In the genomic region with DNA sequence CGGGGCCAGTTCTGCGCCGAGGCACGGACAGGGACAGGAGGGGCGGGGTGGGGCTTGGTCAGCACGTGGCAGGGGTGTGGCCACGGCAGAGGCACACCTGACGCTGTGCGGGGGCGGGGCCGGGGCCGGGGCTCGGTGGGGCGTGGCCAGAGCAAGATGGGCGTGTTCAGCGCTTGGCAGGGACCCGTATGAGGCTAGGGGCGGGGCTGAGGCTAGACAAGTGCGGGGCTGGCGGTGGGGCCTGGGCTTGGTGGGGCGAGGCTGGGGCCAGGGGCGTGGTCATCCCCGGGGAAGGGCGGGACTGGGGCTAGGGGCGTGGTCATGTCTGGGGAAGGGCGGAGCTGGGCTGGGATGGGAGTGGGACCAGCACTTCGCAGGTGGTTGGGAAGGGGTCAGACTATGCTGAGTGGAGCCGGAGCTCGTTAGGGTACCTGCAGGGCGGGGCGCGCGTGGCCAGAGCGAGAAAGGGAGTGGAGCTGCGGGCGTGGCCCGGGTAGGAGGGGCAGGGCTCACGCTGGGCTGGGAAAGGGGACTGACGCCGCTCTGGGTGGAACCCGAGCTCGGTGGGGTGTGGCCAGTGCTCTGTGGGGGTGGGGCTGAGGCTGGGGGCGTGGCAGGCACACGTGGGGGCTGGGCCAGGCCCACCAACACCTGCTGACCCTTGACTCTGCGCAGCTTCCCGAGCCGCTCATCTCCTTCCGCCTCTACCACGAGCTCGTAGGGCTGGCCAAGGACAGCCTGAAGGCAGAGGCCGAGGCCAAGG, we compare ENCODE assay signal across 8 cellular contexts. TPM values are rescaled to one million over a fixed set of nuclear protein-coding genes. Genes with fewer than 3 reads are reported as not detected.
A peak's percentile ranks its signal among the peaks of the same experiment; 100 is the strongest.
DNase-seq lines count a peak whose midpoint lies in the region; ATAC-seq, FAIRE-seq and TF ChIP-seq lines count a peak whose summit lies in the region.

No MANE protein-coding gene starts in this region.

- TF ChIP-seq EP300 in GM12878 (IDR thresholded peaks at IDR 0.05; ENCODE audit: borderline replicate concordance in 1 of 2, control insufficient read depth in 1 of 2, low read depth in 2 of 2, low read length in 2 of 2), result no peak

- peaks cover 14 to 63% of the 10 kb centered on the region in 2 experiments; a peak in 3 of 4 replicates for H3K36me3 ChIP-seq in GM12878 (ENCODE audit: control insufficient read depth in 2 of 2, insufficient read depth in 2 of 2, low read length in 1 of 2)

- no peaks in the 10 kb centered on the region; the same call in 1 of the 2 replicates for H4K20me1 ChIP-seq in GM12878 (ENCODE audit: control insufficient read depth, insufficient read depth)

- in situ Hi-C loops in GM12878 (cut with MboI), result no loop called here

- SMC1A ChIA-PET in GM12878 (lab: Charles Lee; ENCODE audit: uncharacterized antibody, unreplicated experiment), result interaction anchor here (1.2 kb wide), 2 partner anchors 14 to 21 kb away, joined by 3 to 5 read pairs; no protein-coding TSS in a partner anchor

- CTCF ChIA-PET in GM12878 (lab: Yijun Ruan, JAX), result interaction anchor here (1.6 kb wide), 1 partner anchor 11 kb away, joined by 4 read pairs; no protein-coding TSS in a partner anchor

- H3K79me2 ChIP-seq in GM12878 (ENCODE audit: control insufficient read depth, insufficient read depth, low read length), result peaks cover 4% of the 10 kb centered on the region

- POLR2A ChIA-PET in GM12878 (lab: Charles Lee), result interaction anchor here (0.5 to 1.9 kb wide), 6 partner anchors 12 to 90 kb away, joined by 3 to 9 read pairs (median 4); a partner anchor contains a TSS

- H3K4me3 ChIP-seq in GM12878, result no peak overlapping the region

- intact Hi-C loops in GM12878 (cut with micrococcal nuclease; ENCODE audit: unreplicated experiment), result no loop called here

- DNase-seq in DMS153 (lab: John Stamatoyannopoulos, UW) (peak; percentile 81), NCI-H128 (lab: John Stamatoyannopoulos, UW; ENCODE audit: unreplicated experiment) (peak; percentile 82), T-helper 2 cell (peak; percentile 54 to 92 (median 85)), GM12878 (ENCODE audit: low read depth, low spot score) (no peak), left lobe of liver (ENCODE audit: low spot score) (peak; percentile 84)
- DNase-seq in stimulated activated CD8-positive, alpha-beta memory T cell treated with anti-CD3 and anti-CD28 coated beads, Interleukin-4, amount 100 ng/mL, for 48 hours, result peak; percentile 91

- BruUV-seq in GM12878 (replicated peaks; lab: Mats Ljungman, UMichigan), result no TSS peak

- H3K27ac ChIP-seq in GM12878 (ENCODE audit: control insufficient read depth, insufficient read depth), result no peak overlapping the region

- H3K27me3 ChIP-seq in GM12878 (replicated peaks in 1 of 2; ENCODE audit: control insufficient read depth in 2 of 2, insufficient read depth in 2 of 2, low read length in 1 of 2), result no peaks in the 10 kb centered on the region

- H3K9ac ChIP-seq in GM12878 (ENCODE audit: control insufficient read depth, insufficient read depth, low read length), result no peak overlapping the region

- WGBS in GM12878 (ENCODE audit: insufficient coverage, insufficient replicate concordance, low lambda C conversion rate, missing lambda C conversion rate), result 51% methylated on average over 24 of the region's 51 CpGs

- no peak for TF ChIP-seq CTCF in GM12878 (IDR thresholded peaks at IDR 0.05 in 2 of 3, conservative IDR thresholded peaks at IDR 0.05 in 1 of 3; ENCODE audit: control insufficient read depth in 2 of 3, extremely low read depth in 1 of 3, insufficient read depth in 1 of 3, low read depth in 3 of 3, low read length in 3 of 3)

- no peaks in the 10 kb centered on the region for H3K9me3 ChIP-seq in GM12878 (replicated peaks; ENCODE audit: control insufficient read depth, insufficient read depth, low read length)

- no peak overlapping the region for H3K4me2 ChIP-seq in GM12878 (ENCODE audit: control insufficient read depth, insufficient read depth)

- H2AFZ ChIP-seq in GM12878 (ENCODE audit: control insufficient read depth, low read depth, low read length), result no peak overlapping the region

- RAD21 ChIA-PET in GM12878 (lab: Charles Lee; ENCODE audit: unreplicated experiment), result interaction anchor here (0.9 kb wide), 1 partner anchor 15 kb away, joined by 3 read pairs; a partner anchor contains a TSS

- peaks cover 17% of the 10 kb centered on the region for H3K4me1 ChIP-seq in GM12878 (ENCODE audit: control insufficient read depth, insufficient read depth, low read length)

- FAIRE-seq in GM12878 (lab: Jason Lieb, UNC), result peak; percentile 65

- ATAC-seq in GM12878 (peak; percentile 85), left lobe of liver (peak; percentile 75), HG03039 (IDR thresholded peaks at IDR 0.05; ENCODE audit: unreplicated experiment) (no peak), HG03135 (IDR thresholded peaks at IDR 0.05; ENCODE audit: unreplicated experiment) (no peak)

- TF ChIP-seq POLR2A in GM12878 (IDR thresholded peaks at IDR 0.05; ENCODE audit: low read depth, low read length), result no peak; the same call in none of the 2 replicates

- TF ChIP-seq RAD21 in GM12878 (IDR thresholded peaks at IDR 0.05; ENCODE audit: insufficient read depth, low read depth, low read length), result no peak

RNA-seq across cellular contexts. Expression of a gene that starts 12.8 kb away (rescaled TPM):
- total RNA-seq in GM12878 (2013; cell fraction: nucleolus; rRNA removed), result 37.4 and 46.6 TPM in 2 replicates
- total RNA-seq in GM12878 (2014; rRNA removed) (194 and 207 TPM in 2 replicates), GM12878 (2014; rRNA removed; fragmentation: Illumina TruSeq; extraction: Trizol) (78.7 and 85.5 TPM in 2 replicates), GM12878 (2021) (243 and 250 TPM in 2 replicates), left lobe of liver (143 TPM)
- polyA plus RNA-seq in GM12878 (2011; ENCODE audit: low read depth), result 54.0 TPM
- polyA plus RNA-seq in GM12878 (2011; rRNA removed) (92.4 and 192 TPM in 2 replicates), GM12878 (2014; fragmentation: Illumina TruSeq; extraction: Trizol) (10.0 and 142 TPM in 2 replicates), GM12878 (2014; fragmentation: Nextera tagmentation; extraction: Ambion mirVana) (10 to 100 TPM in 1 of 2 experiments, 1 to 10 TPM in 1; 4.0 to 17.0 TPM), GM12878 (2014; rRNA removed) (367 and 444 TPM in 2 replicates), GM12878 (2016; fragmentation: Nextera tagmentation; extraction: Ambion mirVana) (100 to 1,000 TPM; 460 to 487 TPM)
- 220 and 291 TPM in 2 replicates for polyA plus RNA-seq in GM12878 (2011; cell fraction: cytosol; rRNA removed)
- 162 and 168 TPM in 2 replicates for polyA plus RNA-seq in GM12878 (2011; cell fraction: nucleus; rRNA removed)
- polyA plus RNA-seq in GM12878 (2012), result 184 and 198 TPM in 2 replicates
- polyA minus RNA-seq in GM12878 (2011; rRNA and poly(A)+ RNA removed), result 76.9 and 101 TPM in 2 replicates
- 70.2 and 78.0 TPM in 2 replicates for polyA minus RNA-seq in GM12878 (2011; cell fraction: cytosol; rRNA and poly(A)+ RNA removed)
- 29.5 and 49.3 TPM in 2 replicates for polyA minus RNA-seq in GM12878 (2011; cell fraction: nucleus; rRNA and poly(A)+ RNA removed)

RNA-seq across cellular contexts. Expression of a gene that starts 15.4 kb away (rescaled TPM):
- total RNA-seq in GM12878 (2013; cell fraction: nucleolus; rRNA removed), result 190 and 196 TPM in 2 replicates
- total RNA-seq in GM12878 (2014; rRNA removed), result 116 and 146 TPM in 2 replicates
- 21.4 and 26.2 TPM in 2 replicates for total RNA-seq in GM12878 (2014; rRNA removed; fragmentation: Illumina TruSeq; extraction: Trizol)
- 142 and 151 TPM in 2 replicates for total RNA-seq in GM12878 (2021)
- 33.0 TPM for polyA plus RNA-seq in GM12878 (2011; ENCODE audit: low read depth)
- polyA plus RNA-seq in GM12878 (2011; rRNA removed), result 20.8 and 53.2 TPM in 2 replicates
- 64.0 and 103 TPM in 2 replicates for polyA plus RNA-seq in GM12878 (2011; cell fraction: cytosol; rRNA removed)
- polyA plus RNA-seq in GM12878 (2011; cell fraction: nucleus; rRNA removed), result 223 and 275 TPM in 2 replicates
- 85.3 and 105 TPM in 2 replicates for polyA plus RNA-seq in GM12878 (2012)
- polyA plus RNA-seq in GM12878 (2014; fragmentation: Illumina TruSeq; extraction: Trizol), result 1.4 and 9.8 TPM in 2 replicates
- 1 to 10 TPM; 1.4 to 7.8 TPM for polyA plus RNA-seq in GM12878 (2014; fragmentation: Nextera tagmentation; extraction: Ambion mirVana)
- 96.0 and 125 TPM in 2 replicates for polyA plus RNA-seq in GM12878 (2014; rRNA removed)
- polyA plus RNA-seq in GM12878 (2016; fragmentation: Nextera tagmentation; extraction: Ambion mirVana), result 10 to 100 TPM; 66.6 to 82.6 TPM
- polyA minus RNA-seq in GM12878 (2011; rRNA and poly(A)+ RNA removed), result 36.0 and 96.7 TPM in 2 replicates
- polyA minus RNA-seq in GM12878 (2011; cell fraction: cytosol; rRNA and poly(A)+ RNA removed), result 45.4 and 45.7 TPM in 2 replicates
- 32.4 and 52.2 TPM in 2 replicates for polyA minus RNA-seq in GM12878 (2011; cell fraction: nucleus; rRNA and poly(A)+ RNA removed)
- total RNA-seq in left lobe of liver, result 5.1 TPM

RNA-seq across cellular contexts. Expression of a gene that starts 21.4 kb away (rescaled TPM):
- 30.7 and 37.1 TPM in 2 replicates for total RNA-seq in GM12878 (2013; cell fraction: nucleolus; rRNA removed)
- total RNA-seq in GM12878 (2014; rRNA removed), result 325 and 388 TPM in 2 replicates
- total RNA-seq in GM12878 (2014; rRNA removed; fragmentation: Illumina TruSeq; extraction: Trizol), result 185 and 204 TPM in 2 replicates
- total RNA-seq in GM12878 (2021), result 305 and 316 TPM in 2 replicates
- polyA plus RNA-seq in GM12878 (2011; ENCODE audit: low read depth), result 143 TPM
- polyA plus RNA-seq in GM12878 (2011; rRNA removed), result 171 and 289 TPM in 2 replicates
- polyA plus RNA-seq in GM12878 (2011; cell fraction: cytosol; rRNA removed), result 532 and 769 TPM in 2 replicates
- 455 and 480 TPM in 2 replicates for polyA plus RNA-seq in GM12878 (2011; cell fraction: nucleus; rRNA removed)
- polyA plus RNA-seq in GM12878 (2012), result 460 and 464 TPM in 2 replicates
- polyA plus RNA-seq in GM12878 (2014; fragmentation: Illumina TruSeq; extraction: Trizol), result 144 and 257 TPM in 2 replicates
- polyA plus RNA-seq in GM12878 (2014; fragmentation: Nextera tagmentation; extraction: Ambion mirVana), result 10 to 100 TPM; 33.3 to 99.6 TPM
- polyA plus RNA-seq in GM12878 (2014; rRNA removed), result 749 and 807 TPM in 2 replicates
- 100 to 1,000 TPM; 534 to 574 TPM for polyA plus RNA-seq in GM12878 (2016; fragmentation: Nextera tagmentation; extraction: Ambion mirVana)
- polyA minus RNA-seq in GM12878 (2011; rRNA and poly(A)+ RNA removed), result 134 and 182 TPM in 2 replicates
- polyA minus RNA-seq in GM12878 (2011; cell fraction: cytosol; rRNA and poly(A)+ RNA removed), result 111 and 122 TPM in 2 replicates
- 39.3 and 60.3 TPM in 2 replicates for polyA minus RNA-seq in GM12878 (2011; cell fraction: nucleus; rRNA and poly(A)+ RNA removed)
- total RNA-seq in left lobe of liver, result 247 TPM

RNA-seq across cellular contexts. Expression of a gene that starts 42.4 kb away (rescaled TPM):
- 50.3 and 55.4 TPM in 2 replicates for total RNA-seq in GM12878 (2013; cell fraction: nucleolus; rRNA removed)
- 14.9 and 18.1 TPM in 2 replicates for total RNA-seq in GM12878 (2014; rRNA removed)
- total RNA-seq in GM12878 (2014; rRNA removed; fragmentation: Illumina TruSeq; extraction: Trizol), result 5.6 and 7.6 TPM in 2 replicates
- total RNA-seq in GM12878 (2021), result 38.7 and 49.5 TPM in 2 replicates
- polyA plus RNA-seq in GM12878 (2011; ENCODE audit: low read depth), result 16.4 TPM
- 3.3 and 5.5 TPM in 2 replicates for polyA plus RNA-seq in GM12878 (2011; rRNA removed)
- 7.0 and 10.0 TPM in 2 replicates for polyA plus RNA-seq in GM12878 (2011; cell fraction: cytosol; rRNA removed)
- 81.6 and 107 TPM in 2 replicates for polyA plus RNA-seq in GM12878 (2011; cell fraction: nucleus; rRNA removed)
- polyA plus RNA-seq in GM12878 (2012), result 15.2 and 21.6 TPM in 2 replicates
- 4.6 and 11.4 TPM in 2 replicates for polyA plus RNA-seq in GM12878 (2014; fragmentation: Illumina TruSeq; extraction: Trizol)
- polyA plus RNA-seq in GM12878 (2014; fragmentation: Nextera tagmentation; extraction: Ambion mirVana), result 1 to 10 TPM; 1.0 to 2.9 TPM
- polyA plus RNA-seq in GM12878 (2014; rRNA removed), result 26.9 and 36.5 TPM in 2 replicates
- polyA plus RNA-seq in GM12878 (2016; fragmentation: Nextera tagmentation; extraction: Ambion mirVana), result 10 to 100 TPM; 22.0 to 22.1 TPM
- 4.3 and 9.4 TPM in 2 replicates for polyA minus RNA-seq in GM12878 (2011; rRNA and poly(A)+ RNA removed)
- 5.8 and 7.9 TPM in 2 replicates for polyA minus RNA-seq in GM12878 (2011; cell fraction: cytosol; rRNA and poly(A)+ RNA removed)
- 24.3 and 39.7 TPM in 2 replicates for polyA minus RNA-seq in GM12878 (2011; cell fraction: nucleus; rRNA and poly(A)+ RNA removed)
- total RNA-seq in left lobe of liver, result 10.4 TPM

RNA-seq across cellular contexts. Expression of a gene that starts 55.9 kb away (rescaled TPM):
- 28.5 and 30.8 TPM in 2 replicates for total RNA-seq in GM12878 (2013; cell fraction: nucleolus; rRNA removed)
- total RNA-seq in GM12878 (2014; rRNA removed) (154 and 195 TPM in 2 replicates), GM12878 (2014; rRNA removed; fragmentation: Illumina TruSeq; extraction: Trizol) (95.8 and 115 TPM in 2 replicates), GM12878 (2021) (289 and 311 TPM in 2 replicates), left lobe of liver (23.2 TPM)
- 64.3 TPM for polyA plus RNA-seq in GM12878 (2011; ENCODE audit: low read depth)
- polyA plus RNA-seq in GM12878 (2011; rRNA removed) (28.6 and 54.2 TPM in 2 replicates), GM12878 (2014; fragmentation: Illumina TruSeq; extraction: Trizol) (60.1 and 168 TPM in 2 replicates), GM12878 (2014; fragmentation: Nextera tagmentation; extraction: Ambion mirVana) (10 to 100 TPM; 34.7 to 42.5 TPM), GM12878 (2014; rRNA removed) (177 and 213 TPM in 2 replicates), GM12878 (2016; fragmentation: Nextera tagmentation; extraction: Ambion mirVana) (100 to 1,000 TPM; 269 to 273 TPM)
- 104 and 118 TPM in 2 replicates for polyA plus RNA-seq in GM12878 (2011; cell fraction: cytosol; rRNA removed)
- 80.2 and 133 TPM in 2 replicates for polyA plus RNA-seq in GM12878 (2011; cell fraction: nucleus; rRNA removed)
- 117 and 149 TPM in 2 replicates for polyA plus RNA-seq in GM12878 (2012)
- polyA minus RNA-seq in GM12878 (2011; rRNA and poly(A)+ RNA removed), result 71.8 and 98.5 TPM in 2 replicates
- 91.4 and 128 TPM in 2 replicates for polyA minus RNA-seq in GM12878 (2011; cell fraction: cytosol; rRNA and poly(A)+ RNA removed)
- 14.9 and 31.0 TPM in 2 replicates for polyA minus RNA-seq in GM12878 (2011; cell fraction: nucleus; rRNA and poly(A)+ RNA removed)

Comparison
In these comparisons a context has a peak if more than half of its experiments do, and no peak if none do; other contexts are left out.
1. ATAC-seq: peak in GM12878 (single experiment) and left lobe of liver (single experiment); none in HG03039 (single experiment) and HG03135 (single experiment).